ENCODE assay signal across 10 cellular contexts in genomic region chr21:45011911-45012660, GRCh38.
DNase-seq lines count a peak whose midpoint lies in the region; ATAC-seq, FAIRE-seq and TF ChIP-seq lines count a peak whose summit lies in the region.
"Had no signal": no experiment of that assay in that cellular context is flagged by ENCODE, and none has a peak within 500 bp of the region (broad histone marks: within the 10 kb centered on the region; RNA-seq: fewer than 3 reads in every experiment).

No MANE protein-coding gene starts in this region.

- H3K36me3 Mint-ChIP-seq in stimulated activated naive B cell treated with anti-CD40 and anti-IgM and Interleukin-4, amounts not matched to agents 10 μg/mL and 1 μg/mL and 100 μg/mL, for 72 hours: peaks cover 3 to 4% of the 10 kb centered on the region in 2 donors
- no peaks in the 10 kb centered on the region for H3K36me3 Mint-ChIP-seq in activated CD4-positive, alpha-beta T cell treated with anti-CD3 and anti-CD28 coated beads, Interleukin-2, amount 10 ng/mL, durations not matched to agents 24 days and 14 days (ENCODE audit: low read depth)
- H3K36me3 Mint-ChIP-seq: CD8-positive, alpha-beta memory T cell had no signal

- peaks cover 6% of the 10 kb centered on the region in 2 donors for H3K9me3 Mint-ChIP-seq in stimulated activated naive B cell treated with anti-CD40 and anti-IgM and Interleukin-4, amounts not matched to agents 10 μg/mL and 1 μg/mL and 100 μg/mL, for 72 hours
- no peaks in the 10 kb centered on the region for H3K9me3 Mint-ChIP-seq in activated CD4-positive, alpha-beta T cell treated with anti-CD3 and anti-CD28 coated beads, Interleukin-2, amount 10 ng/mL, durations not matched to agents 24 days and 14 days

- ATAC-seq in stimulated activated naive B cell treated with anti-CD40 and anti-IgM and Interleukin-4, amounts not matched to agents 10 μg/mL and 1 μg/mL and 100 μg/mL, for 72 hours (replicated peaks): no peak

- H3K27me3 Mint-ChIP-seq in stimulated activated naive B cell treated with anti-CD40 and anti-IgM and Interleukin-4, amounts not matched to agents 10 μg/mL and 1 μg/mL and 100 μg/mL, for 72 hours: peaks cover 42 to 45% of the 10 kb centered on the region in 2 donors
- H3K27me3 Mint-ChIP-seq in activated CD4-positive, alpha-beta T cell treated with anti-CD3 and anti-CD28 coated beads, Interleukin-2, amount 10 ng/mL, durations not matched to agents 24 days and 14 days: peaks cover 57% of the 10 kb centered on the region

- no peak overlapping the region for H3K4me3 ChIP-seq in bronchial epithelial cell (ENCODE audit: low read depth, low read length)

- H3K4me1 Mint-ChIP-seq in stimulated activated naive B cell treated with anti-CD40 and anti-IgM and Interleukin-4, amounts not matched to agents 10 μg/mL and 1 μg/mL and 100 μg/mL, for 72 hours: peaks cover 8 to 22% of the 10 kb centered on the region in 2 donors
- no peaks in the 10 kb centered on the region for H3K4me1 Mint-ChIP-seq in activated CD4-positive, alpha-beta T cell treated with anti-CD3 and anti-CD28 coated beads, Interleukin-2, amount 10 ng/mL, durations not matched to agents 24 days and 14 days
- H3K4me1 Mint-ChIP-seq: CD8-positive, alpha-beta memory T cell had no signal

- H3K27me3 ChIP-seq in bronchial epithelial cell (ENCODE audit: control insufficient read depth, insufficient read depth, low read length): no peaks in the 10 kb centered on the region

- no peak overlapping the region for H3K27ac Mint-ChIP-seq in stimulated activated naive B cell treated with anti-CD40 and anti-IgM and Interleukin-4, amounts not matched to agents 10 μg/mL and 1 μg/mL and 100 μg/mL, for 72 hours
- H3K27ac Mint-ChIP-seq in activated CD4-positive, alpha-beta T cell treated with anti-CD3 and anti-CD28 coated beads, Interleukin-2, amount 10 ng/mL, durations not matched to agents 24 days and 14 days: no peak overlapping the region
- H3K27ac Mint-ChIP-seq: CD8-positive, alpha-beta memory T cell had no signal

- no peaks in the 10 kb centered on the region for H3K36me3 ChIP-seq in bronchial epithelial cell (ENCODE audit: control insufficient read depth, insufficient read depth, low read length)

- no peak overlapping the region for H3K4me3 Mint-ChIP-seq in stimulated activated naive B cell treated with anti-CD40 and anti-IgM and Interleukin-4, amounts not matched to agents 10 μg/mL and 1 μg/mL and 100 μg/mL, for 72 hours
- no peak overlapping the region for H3K4me3 Mint-ChIP-seq in activated CD4-positive, alpha-beta T cell treated with anti-CD3 and anti-CD28 coated beads, Interleukin-2, amount 10 ng/mL, durations not matched to agents 24 days and 14 days
- H3K4me3 Mint-ChIP-seq: CD8-positive, alpha-beta memory T cell had no signal

- intact Hi-C loops in activated CD4-positive, alpha-beta T cell treated with anti-CD3 and anti-CD28 coated beads, Interleukin-2, amount 10 ng/mL, durations not matched to agents 24 days and 14 days (cut with micrococcal nuclease): no loop called here

- DNase-seq in 8988T (peak; percentile 92), HPDE6-E6E7 (ENCODE audit: extremely low spot score) (peak; percentile 90), bronchial epithelial cell (ENCODE audit: low read depth) (peak; percentile 90), left kidney (ENCODE audit: low read depth, low spot score) (peak; percentile 97)
- no peak for DNase-seq in stimulated activated naive B cell treated with anti-CD40 and anti-IgM and Interleukin-4, amounts not matched to agents 10 μg/mL and 1 μg/mL and 100 μg/mL, for 72 hours
- DNase-seq in activated T-cell treated with anti-CD3 and anti-CD28 coated beads, Interleukin-2, amount 50 U/mL, for 48 hours: no peak
- DNase-seq in activated CD4-positive, alpha-beta T cell treated with anti-CD3 and anti-CD28 coated beads, Interleukin-2, amount 10 ng/mL, durations not matched to agents 24 days and 14 days: no peak
- DNase-seq in activated effector memory CD4-positive, alpha-beta T cell treated with anti-CD3 and anti-CD28 coated beads, Interleukin-2, amount 50 U/mL, for 16 hours: no peak
- DNase-seq: SHP77 treated with DMSO at 0.1 percent for 48 hours had no signal

- no peak for FAIRE-seq in bronchial epithelial cell (lab: Jason Lieb, UNC)

- TF ChIP-seq CTCF in bronchial epithelial cell (IDR thresholded peaks at IDR 0.05; ENCODE audit: insufficient read depth, low read length, severe bottlenecking): no peak

Comparison
In these comparisons a context has a peak if more than half of its experiments do, and no peak if none do; other contexts are left out.
1. DNase-seq: peak in 8988T (single experiment), HPDE6-E6E7 (single experiment), bronchial epithelial cell (single experiment) and left kidney (single experiment); none in stimulated activated naive B cell treated with anti-CD40 and anti-IgM and Interleukin-4, amounts not matched to agents 10 μg/mL and 1 μg/mL and 100 μg/mL, for 72 hours (single experiment), activated T-cell treated with anti-CD3 and anti-CD28 coated beads, Interleukin-2, amount 50 U/mL, for 48 hours (0 of 2), activated CD4-positive, alpha-beta T cell treated with anti-CD3 and anti-CD28 coated beads, Interleukin-2, amount 10 ng/mL, durations not matched to agents 24 days and 14 days (single experiment) and activated effector memory CD4-positive, alpha-beta T cell treated with anti-CD3 and anti-CD28 coated beads, Interleukin-2, amount 50 U/mL, for 16 hours (single experiment).